Comparison of ENCODE assay signal across 11 cellular contexts in genomic region chr22:36546932-36547331, GRCh38. TPM values are rescaled to one million over a fixed set of nuclear protein-coding genes. Genes with fewer than 3 reads are reported as not detected.
A peak's percentile ranks its signal among the peaks of the same experiment; 100 is the strongest.
DNase-seq lines count a peak whose midpoint lies in the region; ATAC-seq, FAIRE-seq and TF ChIP-seq lines count a peak whose summit lies in the region.
"Had no signal": no experiment of that assay in that cellular context is flagged by ENCODE, and none has a peak within 500 bp of the region (broad histone marks: within the 10 kb centered on the region; RNA-seq: fewer than 3 reads in every experiment).

No MANE protein-coding gene starts in this region.

- H4K20me1 ChIP-seq in PC-9 (ENCODE audit: insufficient read depth) (no peaks in the 10 kb centered on the region), endothelial cell of umbilical vein (replicated peaks; ENCODE audit: control insufficient read depth, extremely low read depth, insufficient read depth, low read length) (no peaks in the 10 kb centered on the region)

- no peak overlapping the region for H3K9ac ChIP-seq in endothelial cell of umbilical vein (replicated peaks; ENCODE audit: extremely low read depth, insufficient read depth, low read length)

- H3K36me3 Mint-ChIP-seq in natural killer cell treated with Interleukin-12 subunit alpha and Interleukin-12 subunit beta and Interleukin-15 and Interleukin-18, amount 100 ng/mL, for 72 hours, result no peaks in the 10 kb centered on the region
- no peaks in the 10 kb centered on the region for H3K36me3 Mint-ChIP-seq in stimulated activated memory B cell treated with anti-CD40 and anti-IgM and Interleukin-4, amounts not matched to agents 10 μg/mL and 1 μg/mL and 100 μg/mL, for 72 hours
- H3K36me3 Mint-ChIP-seq: WTC11 had no signal

- POLR2A ChIA-PET in PC-9 (lab: Charles Lee; ENCODE audit: unreplicated experiment), result interaction anchor here (0.5 to 0.9 kb wide), 5 partner anchors 38 to 768 kb away, joined by 3 to 19 read pairs (median 4); no protein-coding TSS in a partner anchor
- POLR2A ChIA-PET in endothelial cell of umbilical vein (lab: Charles Lee), result interaction anchor here (0.8 kb wide), 1 partner anchor 18 kb away, joined by 3 read pairs; the partner anchor contains the start of gene EIF3D

- H3K27ac Mint-ChIP-seq in natural killer cell treated with Interleukin-12 subunit alpha and Interleukin-12 subunit beta and Interleukin-15 and Interleukin-18, amount 100 ng/mL, for 72 hours, result no peak overlapping the region
- H3K27ac Mint-ChIP-seq in stimulated activated memory B cell treated with anti-CD40 and anti-IgM and Interleukin-4, amounts not matched to agents 10 μg/mL and 1 μg/mL and 100 μg/mL, for 72 hours, result no peak overlapping the region
- H3K27ac Mint-ChIP-seq: WTC11 had no signal

- no peaks in the 10 kb centered on the region for H3K4me1 Mint-ChIP-seq in natural killer cell treated with Interleukin-12 subunit alpha and Interleukin-12 subunit beta and Interleukin-15 and Interleukin-18, amount 100 ng/mL, for 72 hours (ENCODE audit: low read depth in 2 of 2)
- peaks cover 43% of the 10 kb centered on the region for H3K4me1 Mint-ChIP-seq in stimulated activated memory B cell treated with anti-CD40 and anti-IgM and Interleukin-4, amounts not matched to agents 10 μg/mL and 1 μg/mL and 100 μg/mL, for 72 hours

- 52 to 56% methylated on average over 6 of the region's 6 CpGs for WGBS in testis, 2 donors

- FAIRE-seq in H54 (lab: Jason Lieb, UNC) (peak; percentile 90), endothelial cell of umbilical vein (lab: Jason Lieb, UNC) (peak; percentile 92)

- CTCF ChIA-PET in PC-9 (lab: Charles Lee), result interaction anchor here (0.6 to 1.7 kb wide), 13 partner anchors 16 to 653 kb away, joined by 3 to 7 read pairs (median 4); partner anchors contain the start of gene IFT27
- CTCF ChIA-PET in endothelial cell of umbilical vein (lab: Charles Lee), result interaction anchor here (0.6 to 6.0 kb wide), 23 partner anchors 8 to 653 kb away, joined by 3 to 116 read pairs (median 4); partner anchors contain the start of genes KCTD17 and NCF4

- H3K4me2 ChIP-seq in PC-9, result peak overlapping the region; percentile 80
- no peak overlapping the region for H3K4me2 ChIP-seq in endothelial cell of umbilical vein (ENCODE audit: insufficient read depth, low read length)

- H3K9me3 ChIP-seq in PC-9 (ENCODE audit: insufficient read depth, low read depth) (no peaks in the 10 kb centered on the region), endothelial cell of umbilical vein (replicated peaks; ENCODE audit: control insufficient read depth, insufficient read depth, low read length) (no peaks in the 10 kb centered on the region), testis (no peaks in the 10 kb centered on the region)

- no peak overlapping the region for H3K4me3 Mint-ChIP-seq in natural killer cell treated with Interleukin-12 subunit alpha and Interleukin-12 subunit beta and Interleukin-15 and Interleukin-18, amount 100 ng/mL, for 72 hours
- no peak overlapping the region for H3K4me3 Mint-ChIP-seq in stimulated activated memory B cell treated with anti-CD40 and anti-IgM and Interleukin-4, amounts not matched to agents 10 μg/mL and 1 μg/mL and 100 μg/mL, for 72 hours
- H3K4me3 Mint-ChIP-seq: WTC11 had no signal

- TF ChIP-seq CTCF in PC-9 (conservative IDR thresholded peaks at IDR 0.05), result no peak
- no peak for TF ChIP-seq CTCF in endothelial cell of umbilical vein (IDR thresholded peaks at IDR 0.05; ENCODE audit: extremely low read depth in 1 of 2, insufficient read depth in 1 of 2, low read depth in 1 of 2, low read length in 2 of 2)
- TF ChIP-seq CTCF in testis (IDR thresholded peaks at IDR 0.05), result no peak

- H2AFZ ChIP-seq in PC-9 (peak overlapping the region; percentile 52; the same call in 1 of the 2 replicates), endothelial cell of umbilical vein (ENCODE audit: low read depth, low read length) (no peak overlapping the region)

- H3K9me3 Mint-ChIP-seq in natural killer cell treated with Interleukin-12 subunit alpha and Interleukin-12 subunit beta and Interleukin-15 and Interleukin-18, amount 100 ng/mL, for 72 hours, result no peaks in the 10 kb centered on the region
- H3K9me3 Mint-ChIP-seq in stimulated activated memory B cell treated with anti-CD40 and anti-IgM and Interleukin-4, amounts not matched to agents 10 μg/mL and 1 μg/mL and 100 μg/mL, for 72 hours, result no peaks in the 10 kb centered on the region
- H3K9me3 Mint-ChIP-seq: WTC11 had no signal

- peak overlapping the region; percentile 42 for H3K4me3 ChIP-seq in PC-9
- no peak overlapping the region for H3K4me3 ChIP-seq in endothelial cell of umbilical vein (replicated peaks in 1 of 3; ENCODE audit: insufficient read depth in 1 of 3, low read depth in 1 of 3, low read length in 3 of 3)
- H3K4me3 ChIP-seq in testis, result no peak overlapping the region

- BruUV-seq in PC-9 (replicated peaks; lab: Mats Ljungman, UMichigan), result no TSS peak
- BruUV-seq in endothelial cell of umbilical vein (replicated peaks; lab: Mats Ljungman, UMichigan), result no TSS peak

- TF ChIP-seq POLR2A in H54 (IDR thresholded peaks at IDR 0.05; ENCODE audit: low read depth, low read length) (no peak), endothelial cell of umbilical vein (IDR thresholded peaks at IDR 0.05; ENCODE audit: low read depth, low read length) (no peak), testis (IDR thresholded peaks at IDR 0.05) (no peak)

- H3K27ac ChIP-seq in PC-9 (0 out of 2 replicates have a peak overlapping the region, but pooled peaks have one; percentile 7), endothelial cell of umbilical vein (ENCODE audit: insufficient read depth, low read depth, low read length) (no peak overlapping the region), testis (no peak overlapping the region)

- H3K9me2 ChIP-seq in PC-9 (ENCODE audit: insufficient read depth), result no peaks in the 10 kb centered on the region

- ATAC-seq in natural killer cell treated with Interleukin-12 subunit alpha and Interleukin-12 subunit beta and Interleukin-15 and Interleukin-18, amount 100 ng/mL, for 72 hours, result no peak
- ATAC-seq in HG02884 (IDR thresholded peaks at IDR 0.05; ENCODE audit: unreplicated experiment), result no peak
- ATAC-seq in stimulated activated memory B cell treated with anti-CD40 and anti-IgM and Interleukin-4, amounts not matched to agents 10 μg/mL and 1 μg/mL and 100 μg/mL, for 72 hours, result no peak

- DNase-seq in H54 (ENCODE audit: insufficient read length, low spot score), result no peak
- peak; percentile 46 to 96 for DNase-seq in PC-9
- peak; percentile 15 for DNase-seq in endothelial cell of umbilical vein (ENCODE audit: low read depth, low spot score)
- peak; percentile 95 for DNase-seq in renal cortical epithelial cell (ENCODE audit: low read depth)
- no peak for DNase-seq in natural killer cell treated with Interleukin-12 subunit alpha and Interleukin-12 subunit beta and Interleukin-15 and Interleukin-18, amount 100 ng/mL, for 72 hours (ENCODE audit: low spot score)
- DNase-seq in testis, result no peak
- DNase-seq: cortex of kidney, DMS79 treated with DMSO at 0.1 percent for 48 hours had no signal

- intact Hi-C loops in PC-9 (cut with micrococcal nuclease; ENCODE audit: unreplicated experiment), result loop anchor here (1.0 to 5.0 kb wide), 10 partner anchors 39 to 710 kb away; partner anchors contain the start of gene IFT27
- intact Hi-C loops in endothelial cell of umbilical vein (cut with micrococcal nuclease), result loop anchor here (1.0 kb wide), 3 partner anchors 229 to 309 kb away; partner anchors contain the start of gene IFT27
- intact Hi-C loops in testis (cut with DNase I; ENCODE audit: low total_unique reads), result no loop called here

- dilution Hi-C loops in endothelial cell of umbilical vein (cut with MboI; ENCODE audit: extremely low pct_ligation_motif_present, low sequenced_read_pairs), result no loop called here

- H3K36me3 ChIP-seq in PC-9 (ENCODE audit: low read depth) (no peaks in the 10 kb centered on the region), endothelial cell of umbilical vein (ENCODE audit: control insufficient read depth in 2 of 2, extremely low read depth in 1 of 2, insufficient read depth in 2 of 2, low read length in 2 of 2) (no peaks in the 10 kb centered on the region), testis (ENCODE audit: low read depth, missing control alignments) (no peaks in the 10 kb centered on the region)

- no peaks in the 10 kb centered on the region for H3K9me1 ChIP-seq in endothelial cell of umbilical vein (replicated peaks; ENCODE audit: control insufficient read depth, extremely low read depth, insufficient read depth, low read length)

- peaks cover 15% of the 10 kb centered on the region for H3K27me3 ChIP-seq in PC-9 (ENCODE audit: insufficient read depth, low read depth)
- peaks cover 4 to 5% of the 10 kb centered on the region in 2 experiments for H3K27me3 ChIP-seq in endothelial cell of umbilical vein (ENCODE audit: control insufficient read depth in 2 of 2, insufficient read depth in 2 of 2, low read length in 2 of 2)
- H3K27me3 ChIP-seq in testis, result no peaks in the 10 kb centered on the region

- H3K4me1 ChIP-seq in PC-9 (replicated peaks; ENCODE audit: insufficient read depth) (peaks cover 26% of the 10 kb centered on the region), endothelial cell of umbilical vein (ENCODE audit: control insufficient read depth, extremely low read depth, insufficient read depth, low read length) (peaks cover 20% of the 10 kb centered on the region), testis (no peaks in the 10 kb centered on the region)

- H3K79me2 ChIP-seq in PC-9 (ENCODE audit: low read depth) (no peaks in the 10 kb centered on the region), endothelial cell of umbilical vein (ENCODE audit: control insufficient read depth, insufficient read depth, low read length) (no peaks in the 10 kb centered on the region)

- peaks cover 7 to 22% of the 10 kb centered on the region in 2 donors for H3K27me3 Mint-ChIP-seq in natural killer cell treated with Interleukin-12 subunit alpha and Interleukin-12 subunit beta and Interleukin-15 and Interleukin-18, amount 100 ng/mL, for 72 hours
- H3K27me3 Mint-ChIP-seq in stimulated activated memory B cell treated with anti-CD40 and anti-IgM and Interleukin-4, amounts not matched to agents 10 μg/mL and 1 μg/mL and 100 μg/mL, for 72 hours, result no peaks in the 10 kb centered on the region

- H3F3A ChIP-seq in PC-9 (ENCODE audit: insufficient read depth, low read depth), result peaks cover 33% of the 10 kb centered on the region

RNA-seq across cellular contexts. Expression of gene EIF3D, which starts 18.0 kb away (rescaled TPM):
- total RNA-seq in PC-9 (2021) (270 and 312 TPM in 2 replicates), endothelial cell of umbilical vein (192 and 201 TPM in 2 replicates), renal cortical epithelial cell (438 and 738 TPM in 2 replicates), testis (100 to 1,000 TPM; 150 to 163 TPM)
- polyA plus RNA-seq in endothelial cell of umbilical vein (374 and 413 TPM in 2 replicates), testis (ENCODE audit: insufficient read depth, low read depth, low replicate concordance) (176 TPM)
- polyA plus RNA-seq in endothelial cell of umbilical vein (2011; cell fraction: cytosol; rRNA removed), result 391 and 464 TPM in 2 replicates
- polyA plus RNA-seq in endothelial cell of umbilical vein (2011; cell fraction: nucleus; rRNA removed), result 364 and 367 TPM in 2 replicates
- polyA plus RNA-seq in endothelial cell of umbilical vein (2012), result 201 and 234 TPM in 2 replicates
- 384 and 389 TPM in 2 replicates for polyA minus RNA-seq in endothelial cell of umbilical vein
- polyA minus RNA-seq in endothelial cell of umbilical vein (2011; cell fraction: cytosol; rRNA and poly(A)+ RNA removed), result 159 TPM
- polyA minus RNA-seq in endothelial cell of umbilical vein (2011; cell fraction: nucleus; rRNA and poly(A)+ RNA removed), result 132 and 157 TPM in 2 replicates
- 100 to 1,000 TPM; 248 to 321 TPM for total RNA-seq in natural killer cell treated with Interleukin-12 subunit alpha and Interleukin-12 subunit beta and Interleukin-15 and Interleukin-18, amount 100 ng/mL, for 72 hours

RNA-seq across cellular contexts. Expression of gene FOXRED2, which starts 40.1 kb away (rescaled TPM):
- total RNA-seq in PC-9 (2021) (42.1 and 42.4 TPM in 2 replicates), endothelial cell of umbilical vein (14.0 and 20.4 TPM in 2 replicates), renal cortical epithelial cell (1.7 and 8.0 TPM in 2 replicates), testis (10 to 100 TPM; 23.8 to 34.6 TPM)
- polyA plus RNA-seq in endothelial cell of umbilical vein (8.0 and 8.4 TPM in 2 replicates), testis (ENCODE audit: insufficient read depth, low read depth, low replicate concordance) (17.7 TPM)
- polyA plus RNA-seq in endothelial cell of umbilical vein (2011; cell fraction: cytosol; rRNA removed), result 6.3 and 6.5 TPM in 2 replicates
- 4.6 and 4.8 TPM in 2 replicates for polyA plus RNA-seq in endothelial cell of umbilical vein (2011; cell fraction: nucleus; rRNA removed)
- polyA plus RNA-seq in endothelial cell of umbilical vein (2012), result 10.8 and 12.5 TPM in 2 replicates
- 8.4 and 9.0 TPM in 2 replicates for polyA minus RNA-seq in endothelial cell of umbilical vein
- polyA minus RNA-seq in endothelial cell of umbilical vein (2011; cell fraction: cytosol; rRNA and poly(A)+ RNA removed), result 13.6 TPM
- polyA minus RNA-seq in endothelial cell of umbilical vein (2011; cell fraction: nucleus; rRNA and poly(A)+ RNA removed), result 3.6 TPM in 2 replicates
- 10 to 100 TPM in 1 of 2 donors, 1 to 10 TPM in 1; 6.5 to 25.5 TPM for total RNA-seq in natural killer cell treated with Interleukin-12 subunit alpha and Interleukin-12 subunit beta and Interleukin-15 and Interleukin-18, amount 100 ng/mL, for 72 hours

Comparison
In these comparisons a context has a peak if more than half of its experiments do, and no peak if none do; other contexts are left out.
1. DNase-seq: peak in PC-9 (2 of 2), endothelial cell of umbilical vein (single experiment) and renal cortical epithelial cell (single experiment); none in H54 (single experiment), natural killer cell treated with Interleukin-12 subunit alpha and Interleukin-12 subunit beta and Interleukin-15 and Interleukin-18, amount 100 ng/mL, for 72 hours (single experiment) and testis (single experiment).